In genomic region chr10:93600446-93600860, GRCh38 we compare ENCODE assay signal across 1 cellular context.
TF ChIP-seq lines count a peak whose summit lies in the region.

No MANE protein-coding gene starts in this region.

TF ChIP-seq in WTC11, 78 proteins besides CTCF, POLR2A, EP300 and RAD21:
- TF ChIP-seq AFF4 (CRISPR knock-in tag; IDR thresholded peaks at IDR 0.05; ENCODE audit: borderline replicate concordance) (no peak), SP1 (CRISPR knock-in tag; conservative IDR thresholded peaks at IDR 0.05) (no peak), ZBTB21 (CRISPR knock-in tag; IDR thresholded peaks at IDR 0.05; ENCODE audit: borderline replicate concordance) (no peak), SMAD4 (CRISPR knock-in tag; IDR thresholded peaks at IDR 0.05) (no peak), ETV6 (CRISPR knock-in tag; IDR thresholded peaks at IDR 0.05) (no peak), ZNF425 (CRISPR knock-in tag; conservative IDR thresholded peaks at IDR 0.05) (no peak), ZNF317 (CRISPR knock-in tag; IDR thresholded peaks at IDR 0.05; ENCODE audit: borderline replicate concordance, low read depth) (no peak), ZNF512 (CRISPR knock-in tag; IDR thresholded peaks at IDR 0.05; ENCODE audit: borderline replicate concordance) (no peak), ZBTB43 (CRISPR knock-in tag; IDR thresholded peaks at IDR 0.05) (no peak), NFYB (CRISPR knock-in tag; conservative IDR thresholded peaks at IDR 0.05; ENCODE audit: low read depth) (no peak), ATF2 (CRISPR knock-in tag; IDR thresholded peaks at IDR 0.05; ENCODE audit: borderline replicate concordance, low read depth) (no peak), NR1H2 (CRISPR knock-in tag; IDR thresholded peaks at IDR 0.05) (no peak), CREB1 (CRISPR knock-in tag; IDR thresholded peaks at IDR 0.05) (no peak), ZNF263 (CRISPR knock-in tag; IDR thresholded peaks at IDR 0.05; ENCODE audit: low read depth) (no peak), E2F1 (CRISPR knock-in tag; IDR thresholded peaks at IDR 0.05) (no peak)
